8 cellular contexts compared by ENCODE assay signal in genomic region chr7:79176859-79177477, GRCh38.
DNase-seq lines count a peak whose midpoint lies in the region; ATAC-seq and TF ChIP-seq lines count a peak whose summit lies in the region.

No MANE protein-coding gene starts in this region.

- H2AFZ ChIP-seq in Karpas-422 (ENCODE audit: low read length) = no peak overlapping the region

- no peaks in the 10 kb centered on the region for H4K20me1 ChIP-seq in Karpas-422 (ENCODE audit: insufficient read depth, low read depth, low read length)

- H3K4me2 ChIP-seq in Karpas-422 (ENCODE audit: low read depth, low read length, poor library complexity, severe bottlenecking) = no peak overlapping the region

- H3K4me3 ChIP-seq in GM12875 (ENCODE audit: low read depth, low read length) (no peak overlapping the region), Karpas-422 (ENCODE audit: low read length) (no peak overlapping the region), Peyer's patch (no peak overlapping the region)

- no peak for TF ChIP-seq POLR2A in Peyer's patch (IDR thresholded peaks at IDR 0.05)
- TF ChIP-seq POLR2A in erythroblast (IDR thresholded peaks at IDR 0.05; ENCODE audit: low read length) = no peak

- H3K36me3 ChIP-seq in Karpas-422 (ENCODE audit: insufficient read depth, low read length) (no peaks in the 10 kb centered on the region), Peyer's patch (no peaks in the 10 kb centered on the region)

- DNase-seq in Karpas-422 (peak; percentile 67), Peyer's patch (no peak), erythroblast (lab: John Stamatoyannopoulos, UW) (peak; percentile 9 to 30), non-pigmented ciliary epithelial cell (ENCODE audit: low read depth) (peak; percentile 9)
- no peak for DNase-seq in activated CD4-positive, CD25-positive, alpha-beta regulatory T cell treated with anti-CD3 and anti-CD28 coated beads, Interleukin-2, amount 50 U/mL, for 72 hours

- H3K4me1 ChIP-seq in Karpas-422 (ENCODE audit: low read length) = no peaks in the 10 kb centered on the region
- H3K4me1 ChIP-seq in Peyer's patch = no peaks in the 10 kb centered on the region

- H3K79me2 ChIP-seq in Karpas-422 (ENCODE audit: low read length) = no peaks in the 10 kb centered on the region

- no peak for ATAC-seq in HG03045 (IDR thresholded peaks at IDR 0.05; ENCODE audit: unreplicated experiment)
- no peak for ATAC-seq in HG02759 (IDR thresholded peaks at IDR 0.05; ENCODE audit: unreplicated experiment)

- H3K27ac ChIP-seq in Karpas-422 (ENCODE audit: low read length) (no peak overlapping the region), Peyer's patch (no peak overlapping the region)

- TF ChIP-seq CTCF in GM12875 (IDR thresholded peaks at IDR 0.05; ENCODE audit: borderline replicate concordance, insufficient read depth, low read depth, low read length) = peak; percentile 35; the same call in 1 of the 2 replicates
- TF ChIP-seq CTCF in Peyer's patch (IDR thresholded peaks at IDR 0.05) = peak in 4 of 6 experiments; percentile 5 to 41 (median 32)

- H3K27me3 ChIP-seq in Karpas-422 (ENCODE audit: low read length) (no peaks in the 10 kb centered on the region), Peyer's patch (no peaks in the 10 kb centered on the region)

- H3K9ac ChIP-seq in Karpas-422 (ENCODE audit: low read length) = no peak overlapping the region

- H3K9me2 ChIP-seq in Karpas-422 (replicated peaks; ENCODE audit: insufficient read depth, low read length) = no peaks in the 10 kb centered on the region; the same call in 1 of the 2 replicates

- H3K9me3 ChIP-seq in Karpas-422 (ENCODE audit: low read length) = 0 out of 2 replicates have a peak, but pooled peaks cover 3% of the 10 kb centered on the region
- H3K9me3 ChIP-seq in Peyer's patch = no peaks in the 10 kb centered on the region

Comparison
In these comparisons a context has a peak if more than half of its experiments do, and no peak if none do; other contexts are left out.
1. DNase-seq: peak in Karpas-422 (single experiment), erythroblast (2 of 2) and non-pigmented ciliary epithelial cell (single experiment); none in Peyer's patch (0 of 3) and activated CD4-positive, CD25-positive, alpha-beta regulatory T cell treated with anti-CD3 and anti-CD28 coated beads, Interleukin-2, amount 50 U/mL, for 72 hours (single experiment).